Comparison of ENCODE assay signal across 10 cellular contexts in the genomic region with DNA sequence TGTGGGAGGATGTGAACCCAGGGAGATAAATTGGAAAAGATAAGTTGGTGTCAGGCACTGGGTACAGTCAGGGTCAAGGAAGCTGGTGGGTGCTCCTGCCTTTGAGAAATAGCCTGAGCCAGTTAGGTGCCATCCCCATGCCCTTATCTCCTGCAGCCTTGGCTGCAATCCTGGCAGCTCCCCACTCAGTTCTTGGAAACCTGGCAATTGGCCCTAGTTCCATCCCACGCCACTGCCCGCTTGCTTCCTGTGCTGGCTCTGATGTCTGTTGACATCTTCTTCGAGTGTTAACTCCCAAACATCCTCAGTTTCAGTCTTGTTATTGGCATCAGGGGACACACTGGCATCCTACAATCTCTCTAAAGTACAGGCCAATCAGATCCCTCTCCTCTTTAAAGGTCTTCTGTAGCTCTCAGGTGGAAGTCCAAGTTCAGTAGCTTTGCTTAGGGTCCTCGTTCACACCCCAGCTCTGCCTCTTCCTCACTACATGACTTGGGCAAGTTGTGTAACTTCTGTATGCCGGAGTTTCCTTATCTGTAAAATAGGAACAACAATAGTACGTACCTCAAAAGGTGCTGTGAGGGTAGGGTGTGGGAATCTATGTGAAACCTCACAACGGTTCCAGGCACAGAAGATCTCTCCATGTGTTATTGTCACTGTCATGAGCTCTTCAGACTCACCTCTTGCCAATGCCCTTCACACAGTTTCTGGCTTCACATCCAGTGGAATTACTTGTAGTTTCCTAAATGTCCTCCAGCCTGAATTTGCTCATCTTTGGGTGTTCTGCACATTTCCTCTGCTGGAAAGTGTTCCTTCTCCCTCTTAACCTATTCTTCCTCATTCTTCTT. TPM values are rescaled to one million over a fixed set of nuclear protein-coding genes. Genes with fewer than 3 reads are reported as not detected.
DNase-seq lines count a peak whose midpoint lies in the region; ATAC-seq and TF ChIP-seq lines count a peak whose summit lies in the region.
"Had no signal": no experiment of that assay in that cellular context is flagged by ENCODE, and none has a peak within 500 bp of the region (broad histone marks: within the 10 kb centered on the region; RNA-seq: fewer than 3 reads in every experiment).

No MANE protein-coding gene starts in this region.

- H3K36me3 Mint-ChIP-seq in activated naive CD4-positive, alpha-beta T cell treated with anti-CD3 and anti-CD28 coated beads, Interleukin-2, amount 10 ng/mL, durations not matched to agents 7 days and 5 days, result no peaks in the 10 kb centered on the region
- H3K36me3 Mint-ChIP-seq in dendritic cell treated with granulocyte-macrophage colony-stimulating factor and Interleukin-4, amounts not matched to agents 40 ng/mL and 50 ng/mL, for 4 days (ENCODE audit: low read depth), result no peaks in the 10 kb centered on the region

- ATAC-seq in HG03469 (IDR thresholded peaks at IDR 0.05; ENCODE audit: unreplicated experiment), result peak; percentile 7

- intact Hi-C loops in dendritic cell treated with granulocyte-macrophage colony-stimulating factor and Interleukin-4, amounts not matched to agents 40 ng/mL and 50 ng/mL, for 4 days (cut with micrococcal nuclease), result loop anchor here (2.0 kb wide), 1 partner anchor 14 kb away; a partner anchor contains a TSS
- intact Hi-C loops in transverse colon (cut with DNase I; ENCODE audit: low total_unique reads) (no loop called here), vagina (cut with DNase I) (no loop called here)

- CTCF ChIA-PET in activated naive CD4-positive, alpha-beta T cell treated with anti-CD3 and anti-CD28 coated beads, Interleukin-2, amount 10 ng/mL, durations not matched to agents 7 days and 5 days (lab: Charles Lee), result interaction anchor here (1.0 to 1.4 kb wide), 3 partner anchors 9 to 35 kb away, joined by 3 to 5 read pairs (median 5); no protein-coding TSS in a partner anchor

- 59 to 67% methylated on average over 2 to 7 of the region's 7 CpGs for WGBS in transverse colon (ENCODE audit: low coverage in 1 of 2), 2 donors

- TF ChIP-seq CTCF in transverse colon (IDR thresholded peaks at IDR 0.05), result no peak
- no peak for TF ChIP-seq CTCF in vagina (IDR thresholded peaks at IDR 0.05)

- H3K4me3 ChIP-seq in transverse colon (no peak overlapping the region), vagina (no peak overlapping the region)
- H3K4me3 ChIP-seq: SK-N-MC had no signal

- H3K27me3 Mint-ChIP-seq in activated naive CD4-positive, alpha-beta T cell treated with anti-CD3 and anti-CD28 coated beads, Interleukin-2, amount 10 ng/mL, durations not matched to agents 7 days and 5 days, result peaks cover 9% of the 10 kb centered on the region
- no peaks in the 10 kb centered on the region for H3K27me3 Mint-ChIP-seq in dendritic cell treated with granulocyte-macrophage colony-stimulating factor and Interleukin-4, amounts not matched to agents 40 ng/mL and 50 ng/mL, for 4 days

- H3K27me3 ChIP-seq in transverse colon (no peaks in the 10 kb centered on the region), vagina (no peaks in the 10 kb centered on the region)

- TF ChIP-seq POLR2A in transverse colon (IDR thresholded peaks at IDR 0.05) (no peak), vagina (IDR thresholded peaks at IDR 0.05) (no peak)

- no peaks in the 10 kb centered on the region for H3K9me3 Mint-ChIP-seq in activated naive CD4-positive, alpha-beta T cell treated with anti-CD3 and anti-CD28 coated beads, Interleukin-2, amount 10 ng/mL, durations not matched to agents 7 days and 5 days
- H3K9me3 Mint-ChIP-seq in dendritic cell treated with granulocyte-macrophage colony-stimulating factor and Interleukin-4, amounts not matched to agents 40 ng/mL and 50 ng/mL, for 4 days, result no peaks in the 10 kb centered on the region

- in situ Hi-C loops in transverse colon (cut with MboI; ENCODE audit: low pct_ligation_motif_present in 1 of 4, low pct_unique_long_range_greater_than_20kb in 1 of 4, low sequenced_read_pairs in 3 of 4), result no loop called here

- TF ChIP-seq EP300 in transverse colon (IDR thresholded peaks at IDR 0.05; ENCODE audit: low read depth), result no peak

- H3K27ac ChIP-seq in transverse colon (peak overlapping the region; percentile 57 to 83 (median 72)), vagina (no peak overlapping the region)
- H3K27ac ChIP-seq: C4-2B, SK-N-MC had no signal

- no peak for DNase-seq in activated naive CD4-positive, alpha-beta T cell treated with anti-CD3 and anti-CD28 coated beads, Interleukin-2, amount 10 ng/mL, durations not matched to agents 7 days and 5 days
- DNase-seq in activated naive CD4-positive, alpha-beta T cell treated with Interleukin-2 at 50 U/mL for 16 hours, result no peak
- DNase-seq in transverse colon (no peak), vagina (ENCODE audit: extremely low spot score in 2 of 2) (no peak), NCI-H2227 (lab: John Stamatoyannopoulos, UW; ENCODE audit: unreplicated experiment) (no peak)
- no peak for DNase-seq in activated CD4-positive, CD25-positive, alpha-beta regulatory T cell treated with anti-CD3 and anti-CD28 coated beads, Interleukin-2, amount 50 U/mL, for 72 hours

- no peaks in the 10 kb centered on the region for H3K9me3 ChIP-seq in transverse colon
- H3K9me3 ChIP-seq in vagina, result no peaks in the 10 kb centered on the region

- H3K4me1 Mint-ChIP-seq in activated naive CD4-positive, alpha-beta T cell treated with anti-CD3 and anti-CD28 coated beads, Interleukin-2, amount 10 ng/mL, durations not matched to agents 7 days and 5 days, result peaks cover 27% of the 10 kb centered on the region
- H3K4me1 Mint-ChIP-seq in dendritic cell treated with granulocyte-macrophage colony-stimulating factor and Interleukin-4, amounts not matched to agents 40 ng/mL and 50 ng/mL, for 4 days (ENCODE audit: low read depth), result peaks cover 67% of the 10 kb centered on the region

- H3K4me1 ChIP-seq in transverse colon, result peaks cover 0 to 19% (median 7%) of the 10 kb centered on the region in 4 donors
- no peaks in the 10 kb centered on the region for H3K4me1 ChIP-seq in vagina

- H3K36me3 ChIP-seq in transverse colon, result no peaks in the 10 kb centered on the region
- no peaks in the 10 kb centered on the region for H3K36me3 ChIP-seq in vagina

- H3K4me3 Mint-ChIP-seq in activated naive CD4-positive, alpha-beta T cell treated with anti-CD3 and anti-CD28 coated beads, Interleukin-2, amount 10 ng/mL, durations not matched to agents 7 days and 5 days, result no peak overlapping the region
- peak overlapping the region; percentile 69 for H3K4me3 Mint-ChIP-seq in dendritic cell treated with granulocyte-macrophage colony-stimulating factor and Interleukin-4, amounts not matched to agents 40 ng/mL and 50 ng/mL, for 4 days

- H3K27ac Mint-ChIP-seq in activated naive CD4-positive, alpha-beta T cell treated with anti-CD3 and anti-CD28 coated beads, Interleukin-2, amount 10 ng/mL, durations not matched to agents 7 days and 5 days, result peak overlapping the region; percentile 73
- H3K27ac Mint-ChIP-seq in dendritic cell treated with granulocyte-macrophage colony-stimulating factor and Interleukin-4, amounts not matched to agents 40 ng/mL and 50 ng/mL, for 4 days, result peak overlapping the region; percentile 94

RNA-seq across cellular contexts. Expression of a gene that starts 13.5 kb away (rescaled TPM):
- 100 to 1,000 TPM in 3 of 4 donors, 10 to 100 TPM in 1; 93.9 to 223 (median 160) TPM for total RNA-seq in transverse colon
- total RNA-seq in vagina, result 186 TPM

RNA-seq across cellular contexts. Expression of a gene that starts 41.4 kb away (rescaled TPM):
- total RNA-seq in transverse colon (100 to 1,000 TPM in 2 of 4 donors, 10 to 100 TPM in 2; 62.6 to 313 (median 97.1) TPM), vagina (37.3 TPM)
